ENCODE assay signal across 25 cellular contexts in genomic region chr6:123610779-123611178, GRCh38. TPM values are rescaled to one million over a fixed set of nuclear protein-coding genes. Genes with fewer than 3 reads are reported as not detected.
A peak's percentile ranks its signal among the peaks of the same experiment; 100 is the strongest.
DNase-seq lines count a peak whose midpoint lies in the region; ATAC-seq and TF ChIP-seq lines count a peak whose summit lies in the region.
"Had no signal": no experiment of that assay in that cellular context is flagged by ENCODE, and none has a peak within 500 bp of the region (broad histone marks: within the 10 kb centered on the region; RNA-seq: fewer than 3 reads in every experiment).

No MANE protein-coding gene starts in this region.

- peak overlapping the region; percentile 46 for H2AFZ ChIP-seq in neuronal stem cell (ENCODE audit: low read length)
- H2AFZ ChIP-seq: GM23338 had no signal

- H3K36me3 ChIP-seq in cardiac muscle cell (no peaks in the 10 kb centered on the region), neuronal stem cell (replicated peaks in 1 of 2; ENCODE audit: control insufficient read depth in 2 of 2, insufficient read depth in 2 of 2, low read length in 2 of 2) (no peaks in the 10 kb centered on the region), testis (ENCODE audit: low read depth, missing control alignments) (no peaks in the 10 kb centered on the region)
- H3K36me3 ChIP-seq: BE2C; BLaER1 treated with 17β-estradiol and CSF1 and Interleukin-3, amounts not matched to agents 10 nM and 100 nM had no signal

- intact Hi-C loops in cardiac septum (cut with DNase I), result no loop called here
- intact Hi-C loops in left ventricle myocardium superior (cut with micrococcal nuclease), result no loop called here
- intact Hi-C loops in Right ventricle myocardium inferior (cut with DNase I), result no loop called here
- intact Hi-C loops in testis (cut with DNase I; ENCODE audit: low total_unique reads), result no loop called here

- H2BK5ac ChIP-seq in neuronal stem cell (ENCODE audit: low read length), result no peak overlapping the region

- H3K4me1 ChIP-seq in cardiac muscle cell (ENCODE audit: low read depth) (peaks cover 25% of the 10 kb centered on the region), neuronal stem cell (ENCODE audit: control insufficient read depth in 2 of 2, insufficient read depth in 1 of 2, low read depth in 1 of 2, low read length in 2 of 2) (no peaks in the 10 kb centered on the region), testis (no peaks in the 10 kb centered on the region)
- H3K4me1 ChIP-seq: A549; BE2C; BLaER1 treated with 17β-estradiol and CSF1 and Interleukin-3, amounts not matched to agents 10 nM and 100 nM had no signal

- TF ChIP-seq CTCF in cardiac muscle cell (IDR thresholded peaks at IDR 0.05; ENCODE audit: low read depth, low read length) (no peak), testis (IDR thresholded peaks at IDR 0.05) (no peak)

- no peak overlapping the region for H3K23ac ChIP-seq in neuronal stem cell (ENCODE audit: low read depth, low read length, poor library complexity)

- H2AK5ac ChIP-seq in neuronal stem cell (ENCODE audit: low read depth, low read length), result no peak overlapping the region

- no peak overlapping the region for H3K14ac ChIP-seq in neuronal stem cell (ENCODE audit: low read length)

- no peak overlapping the region for H3K4me2 ChIP-seq in neuronal stem cell (ENCODE audit: insufficient read depth, low read length, poor library complexity, severe bottlenecking)
- H3K4me2 ChIP-seq: A549; BLaER1 treated with 17β-estradiol and CSF1 and Interleukin-3, amounts not matched to agents 10 nM and 100 nM; GM23338 had no signal

- no peak overlapping the region for H4K91ac ChIP-seq in neuronal stem cell (ENCODE audit: low read depth, low read length, poor library complexity)

- no peak overlapping the region for H3K4ac ChIP-seq in neuronal stem cell (ENCODE audit: low read length)

- no peaks in the 10 kb centered on the region for H3K79me1 ChIP-seq in neuronal stem cell (ENCODE audit: low read depth, low read length)

- peak overlapping the region; percentile 75 for H3K27ac ChIP-seq in cardiac muscle cell
- no peak overlapping the region for H3K27ac ChIP-seq in neuronal stem cell (replicated peaks; ENCODE audit: low read length)
- H3K27ac ChIP-seq in testis, result peak overlapping the region; percentile 6 to 22
- H3K27ac ChIP-seq: A549; BLaER1 treated with 17β-estradiol and CSF1 and Interleukin-3, amounts not matched to agents 10 nM and 100 nM had no signal

- DNase-seq in cardiac muscle cell (ENCODE audit: low read depth in 1 of 2, low spot score in 1 of 2) (no peak), cardiac septum (ENCODE audit: low spot score) (no peak), left ventricle myocardium superior (no peak), Right ventricle myocardium inferior (ENCODE audit: missing footprints) (no peak), neuronal stem cell (ENCODE audit: low spot score) (no peak), testis (no peak), KBM-7 (no peak), NCI-H2081 treated with DMSO at 0.1 percent for 48 hours (lab: John Stamatoyannopoulos, UW) (no peak)
- DNase-seq: 8988T; ACHN; AML-193; BE2C; CD4-positive, alpha-beta T cell; CD8-positive, alpha-beta memory T cell; DMS 273 treated with DMSO at 0.1 percent for 48 hours; DMS79; EL; GDM1; H9 had no signal

- no peak overlapping the region for H2BK15ac ChIP-seq in neuronal stem cell (ENCODE audit: low read length)

- peak; percentile 50 for ATAC-seq in left ventricle myocardium superior
- ATAC-seq in Right ventricle myocardium inferior, result no peak
- ATAC-seq: A549, GM12878, GM23338, HCT116 had no signal

- H2BK120ac ChIP-seq in neuronal stem cell (ENCODE audit: low read depth, low read length), result no peak overlapping the region

- no peak overlapping the region for H4K8ac ChIP-seq in neuronal stem cell (ENCODE audit: low read depth, low read length)

- H3K4me3 ChIP-seq in cardiac muscle cell, result no peak overlapping the region
- no peak overlapping the region for H3K4me3 ChIP-seq in neuronal stem cell (ENCODE audit: low read length in 2 of 2)
- no peak overlapping the region for H3K4me3 ChIP-seq in testis
- H3K4me3 ChIP-seq: A549; BLaER1 treated with 17β-estradiol and CSF1 and Interleukin-3, amounts not matched to agents 10 nM and 100 nM; GM12878; GM23338 had no signal

- H3K9me3 ChIP-seq in cardiac muscle cell (ENCODE audit: low read depth) (no peaks in the 10 kb centered on the region), neuronal stem cell (replicated peaks in 1 of 2; ENCODE audit: control insufficient read depth in 2 of 2, insufficient read depth in 1 of 2, low read depth in 1 of 2, low read length in 2 of 2) (no peaks in the 10 kb centered on the region), testis (no peaks in the 10 kb centered on the region)
- H3K9me3 ChIP-seq: A549; BE2C; BLaER1 treated with 17β-estradiol and CSF1 and Interleukin-3, amounts not matched to agents 10 nM and 100 nM had no signal

- no peak overlapping the region for H2BK12ac ChIP-seq in neuronal stem cell (ENCODE audit: low read length)

- in situ Hi-C loops in KBM-7 (cut with MboI; ENCODE audit: low pct_unique_long_range_greater_than_20kb, low sequenced_read_pairs), result no loop called here

- H3K9ac ChIP-seq in neuronal stem cell (ENCODE audit: low read depth, low read length, poor library complexity), result no peak overlapping the region
- H3K9ac ChIP-seq: BLaER1 treated with 17β-estradiol and CSF1 and Interleukin-3, amounts not matched to agents 10 nM and 100 nM had no signal

- H3K18ac ChIP-seq in neuronal stem cell (ENCODE audit: low read length), result no peak overlapping the region

- TF ChIP-seq POLR2A in testis (IDR thresholded peaks at IDR 0.05), result no peak

- H3K27me3 ChIP-seq in cardiac muscle cell (no peaks in the 10 kb centered on the region), neuronal stem cell (ENCODE audit: control insufficient read depth in 3 of 3, insufficient read depth in 3 of 3, low read depth in 1 of 3, low read length in 3 of 3) (no peaks in the 10 kb centered on the region), testis (no peaks in the 10 kb centered on the region)
- H3K27me3 ChIP-seq: BE2C; BLaER1 treated with 17β-estradiol and CSF1 and Interleukin-3, amounts not matched to agents 10 nM and 100 nM had no signal

RNA-seq across cellular contexts. Expression of gene TRDN, which starts 26.0 kb away (rescaled TPM):
- total RNA-seq in cardiac muscle cell, result 33.1 and 58.0 TPM in 2 replicates
- 200 and 285 TPM in 2 replicates for polyA plus RNA-seq in cardiac muscle cell
- 490 TPM for total RNA-seq in cardiac septum
- 470 TPM for total RNA-seq in left ventricle myocardium superior
- total RNA-seq in Right ventricle myocardium inferior, result 394 TPM
- polyA plus RNA-seq in neuronal stem cell (2013, experiment 1 of 2), result 0.01 TPM
- polyA plus RNA-seq in neuronal stem cell (2013, experiment 2 of 2), result 0.01 TPM
- 1 to 10 TPM; 3.2 to 3.7 TPM for total RNA-seq in testis
- polyA plus RNA-seq in testis (ENCODE audit: insufficient read depth, low read depth, low replicate concordance), result 2.8 TPM
- total RNA-seq: CD4-positive, alpha-beta T cell; CD8-positive, alpha-beta memory T cell; GM12878 had no signal
- polyA plus RNA-seq: A549; CD14-positive monocyte; CD8-positive, alpha-beta memory T cell; GM12878 had no signal
